In genomic region chr13:51614350-51614786, GRCh38 we compare ENCODE assay signal across 8 cellular contexts. TPM values are rescaled to one million over a fixed set of nuclear protein-coding genes. Genes with fewer than 3 reads are reported as not detected.
DNase-seq lines count a peak whose midpoint lies in the region; ATAC-seq and TF ChIP-seq lines count a peak whose summit lies in the region.

No MANE protein-coding gene starts in this region.

- H3K4me1 ChIP-seq in A673 (ENCODE audit: insufficient read depth, low read length, poor library complexity, severe bottlenecking), result peaks cover 66% of the 10 kb centered on the region
- no peaks in the 10 kb centered on the region for H3K4me1 ChIP-seq in Peyer's patch
- H3K4me1 ChIP-seq in mesenchymal stem cell (ENCODE audit: control insufficient read depth, insufficient read depth, low read depth, low read length), result peaks cover 8% of the 10 kb centered on the region

- 74% methylated on average over 7 of the region's 8 CpGs for WGBS in mesenchymal stem cell

- intact Hi-C loops in A673 (cut with micrococcal nuclease; ENCODE audit: unreplicated experiment), result no loop called here

- no peak overlapping the region for H2BK15ac ChIP-seq in mesenchymal stem cell (ENCODE audit: low read depth, poor library complexity, severe bottlenecking)

- H2BK5ac ChIP-seq in mesenchymal stem cell (ENCODE audit: low read depth, low read length, poor library complexity, severe bottlenecking), result no peak overlapping the region

- CTCF ChIA-PET in A673 (lab: Charles Lee), result no interaction called here

- H4K8ac ChIP-seq in mesenchymal stem cell (ENCODE audit: low read length), result no peak overlapping the region

- H3K27ac Mint-ChIP-seq in activated naive CD4-positive, alpha-beta T cell treated with anti-CD3 and anti-CD28 coated beads, Interleukin-2, amount 50 U/mL, for 72 hours, result peak overlapping the region; percentile 94 to 97

- H3K9me3 ChIP-seq in A673 (ENCODE audit: low read depth, low read length, poor library complexity, severe bottlenecking), result no peaks in the 10 kb centered on the region
- no peaks in the 10 kb centered on the region for H3K9me3 ChIP-seq in Peyer's patch
- no peaks in the 10 kb centered on the region for H3K9me3 ChIP-seq in mesenchymal stem cell (ENCODE audit: control insufficient read depth, low read length)

- H3K4ac ChIP-seq in mesenchymal stem cell (ENCODE audit: low read depth in 1 of 2, low read length in 2 of 2), result peak overlapping the region in 1 of 2 experiments; percentile 67

- H3K79me1 ChIP-seq in mesenchymal stem cell (replicated peaks; ENCODE audit: low read length, poor library complexity, severe bottlenecking), result peaks cover 15% of the 10 kb centered on the region

- H2AFZ ChIP-seq in mesenchymal stem cell (ENCODE audit: low read depth, low read length), result no peak overlapping the region

- peaks cover 4% of the 10 kb centered on the region for H3K36me3 ChIP-seq in A673 (ENCODE audit: insufficient read depth, low read length, poor library complexity, severe bottlenecking)
- no peaks in the 10 kb centered on the region for H3K36me3 ChIP-seq in Peyer's patch
- no peaks in the 10 kb centered on the region for H3K36me3 ChIP-seq in mesenchymal stem cell (ENCODE audit: control insufficient read depth in 1 of 2, insufficient read depth in 2 of 2, low read depth in 1 of 2, low read length in 2 of 2)

- no peaks in the 10 kb centered on the region for H3K9me3 Mint-ChIP-seq in activated naive CD4-positive, alpha-beta T cell treated with anti-CD3 and anti-CD28 coated beads, Interleukin-2, amount 50 U/mL, for 72 hours

- peak overlapping the region; percentile 60 for H3K9ac ChIP-seq in mesenchymal stem cell (ENCODE audit: low read length)

- peak; percentile 61 for ATAC-seq in GM18868 (IDR thresholded peaks at IDR 0.05; ENCODE audit: unreplicated experiment)
- peak; percentile 90 for ATAC-seq in HG03095 (IDR thresholded peaks at IDR 0.05; ENCODE audit: unreplicated experiment)
- peak; percentile 84 to 92 for ATAC-seq in activated naive CD4-positive, alpha-beta T cell treated with anti-CD3 and anti-CD28 coated beads, Interleukin-2, amount 50 U/mL, for 72 hours

- POLR2A ChIA-PET in A673 (lab: Charles Lee; ENCODE audit: low non-redundant PET), result interaction anchor here (0.6 to 1.0 kb wide), 2 partner anchors 8 to 161 kb away, joined by 3 to 4 read pairs; partner anchors contain the start of gene INTS6

- peak overlapping the region; percentile 64 for H3K27ac ChIP-seq in A673 (ENCODE audit: low read depth, low read length, poor library complexity, severe bottlenecking)
- peak overlapping the region in 1 of 4 donors; percentile 61 for H3K27ac ChIP-seq in Peyer's patch
- H3K27ac ChIP-seq in mesenchymal stem cell (ENCODE audit: low read length, poor library complexity, severe bottlenecking), result no peak overlapping the region

- TF ChIP-seq CTCF in A673 (conservative IDR thresholded peaks at IDR 0.05; ENCODE audit: low read depth, low read length), result no peak
- TF ChIP-seq CTCF in Peyer's patch (IDR thresholded peaks at IDR 0.05), result no peak

- peak overlapping the region in 1 of 2 experiments; percentile 80 for H3K18ac ChIP-seq in mesenchymal stem cell (ENCODE audit: low read depth in 1 of 2, low read length in 2 of 2)

- H3K27me3 ChIP-seq in A673 (replicated peaks; ENCODE audit: insufficient read depth, low read depth, low read length, poor library complexity) (no peaks in the 10 kb centered on the region), Peyer's patch (no peaks in the 10 kb centered on the region), mesenchymal stem cell (ENCODE audit: control insufficient read depth in 1 of 2, insufficient read depth in 1 of 2, low read length in 2 of 2) (no peaks in the 10 kb centered on the region)

- no peak overlapping the region for H3K23ac ChIP-seq in mesenchymal stem cell (ENCODE audit: low read length in 2 of 2)

- H4K91ac ChIP-seq in mesenchymal stem cell (ENCODE audit: low read length), result no peak overlapping the region

- no peak overlapping the region for H3K4me2 ChIP-seq in mesenchymal stem cell (ENCODE audit: low read length, poor library complexity, severe bottlenecking)

- no peak overlapping the region for H2BK120ac ChIP-seq in mesenchymal stem cell (ENCODE audit: low read depth, low read length)

- peaks cover 0 to 10% of the 10 kb centered on the region in 2 donors for H3K36me3 Mint-ChIP-seq in activated naive CD4-positive, alpha-beta T cell treated with anti-CD3 and anti-CD28 coated beads, Interleukin-2, amount 50 U/mL, for 72 hours

- DNase-seq in A673 (ENCODE audit: low spot score) (peak; percentile 93), Peyer's patch (peak in 2 of 3 donors; percentile 44 to 63), mesenchymal stem cell (no peak), HUDEP-2 (lab: John Stamatoyannopoulos, UW; ENCODE audit: unreplicated experiment in 76 of 76) (no peak)
- DNase-seq in activated naive CD4-positive, alpha-beta T cell treated with anti-CD3 and anti-CD28 coated beads, Interleukin-2, amount 50 U/mL, for 72 hours (ENCODE audit: low spot score in 2 of 2), result peak in 1 of 2 donors; percentile 45
- DNase-seq in stimulated activated naive CD4-positive, alpha-beta T cell treated with Interleukin-2 at 50 U/mL for 16 hours (lab: John Stamatoyannopoulos, UW), result peak; percentile 13

- peak overlapping the region; percentile 5 for H2AK5ac ChIP-seq in mesenchymal stem cell (ENCODE audit: low read length, severe bottlenecking)

- peak overlapping the region; percentile 16 for H3K4me3 ChIP-seq in A673 (ENCODE audit: low read depth, low read length, poor library complexity, severe bottlenecking)
- peak overlapping the region in 1 of 4 donors; percentile 3 for H3K4me3 ChIP-seq in Peyer's patch
- peak overlapping the region in 1 of 2 experiments; percentile 39 for H3K4me3 ChIP-seq in mesenchymal stem cell (ENCODE audit: insufficient read depth in 1 of 2, low read depth in 1 of 2, low read length in 2 of 2)

- TF ChIP-seq POLR2A in Peyer's patch (IDR thresholded peaks at IDR 0.05), result no peak

- H3K14ac ChIP-seq in mesenchymal stem cell (ENCODE audit: low read length in 2 of 2), result peak overlapping the region in 1 of 2 experiments; percentile 13

- H2BK12ac ChIP-seq in mesenchymal stem cell (ENCODE audit: low read length in 2 of 2), result peak overlapping the region in 1 of 2 experiments; percentile 15

- BruUV-seq in A673 (replicated peaks; lab: Mats Ljungman, UMichigan), result no TSS peak

RNA-seq across cellular contexts. Expression of gene WDFY2, which starts 30.1 kb away (rescaled TPM):
- total RNA-seq in A673 (2021), result 45.5 and 50.3 TPM in 2 replicates
- 10 to 100 TPM in 2 of 4 donors, 1 to 10 TPM in 2; 6.0 to 11.3 (median 9.7) TPM for total RNA-seq in Peyer's patch
- total RNA-seq in activated naive CD4-positive, alpha-beta T cell treated with anti-CD3 and anti-CD28 coated beads, Interleukin-2, amount 50 U/mL, for 72 hours, result 10 to 100 TPM; 16.4 to 17.5 TPM
- 6.2 TPM for polyA plus RNA-seq in mesenchymal stem cell (2013, experiment 1 of 2)
- 6.5 TPM for polyA plus RNA-seq in mesenchymal stem cell (2013, experiment 2 of 2)

Comparison
In these comparisons a context has a peak if more than half of its experiments do, and no peak if none do; other contexts are left out.
1. DNase-seq: peak in A673 (single experiment), Peyer's patch (2 of 3) and stimulated activated naive CD4-positive, alpha-beta T cell treated with Interleukin-2 at 50 U/mL for 16 hours (single experiment); none in mesenchymal stem cell (single experiment) and HUDEP-2 (0 of 76).
2. Peak in every context shown above with its lines, with median percentiles within 50 percentile points of each other: ATAC-seq.